Comparison of ENCODE assay signal across 21 cellular contexts in the genomic region with DNA sequence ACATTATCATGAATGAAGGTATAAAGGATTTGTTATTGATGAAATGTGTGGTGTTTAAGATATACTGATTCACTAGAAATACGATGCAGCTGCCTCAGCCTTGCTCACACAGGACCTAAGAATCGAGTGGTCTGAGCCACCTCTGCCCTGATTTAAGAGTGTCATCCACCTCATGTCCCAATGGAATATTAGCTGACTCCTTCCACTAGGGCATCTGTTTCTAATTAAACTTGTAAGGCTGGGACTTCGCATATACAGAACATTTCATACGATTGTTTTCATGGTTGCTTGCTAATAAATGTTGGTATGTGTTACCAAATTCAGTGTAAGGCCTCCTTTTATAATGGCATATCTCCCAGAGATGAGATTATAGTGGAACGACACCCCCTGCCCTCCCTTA.
"Had no signal": no experiment of that assay in that cellular context is flagged by ENCODE, and none has a peak within 500 bp of the region (broad histone marks: within the 10 kb centered on the region; RNA-seq: fewer than 3 reads in every experiment).

No MANE protein-coding gene starts in this region.

- ATAC-seq: activated CD4-positive, CD25-positive, alpha-beta regulatory T cell treated with anti-CD3 and anti-CD28 coated beads, Interleukin-2, amount 50 U/mL, for 24 hours; activated CD8-positive, alpha-beta T cell treated with anti-CD3 and anti-CD28 coated beads, Interleukin-2, amount 10 ng/mL, durations not matched to agents 7 days and 5 days; activated T-cell treated with anti-CD3 and anti-CD28 coated beads, Interleukin-2, amount 50 U/mL, for 4 hours; esophagus mucosa; left colon; stimulated activated naive CD8-positive, alpha-beta T cell treated with anti-CD3 and anti-CD28 coated beads, Interleukin-15, Interleukin-2, amounts not matched to agents 100 U/mL and 50 U/mL, for 24 hours had no signal

- H3K4me3 ChIP-seq: adrenal gland, lung, tibial artery had no signal

- H3K4me1 ChIP-seq: adrenal gland had no signal

- H3K27me3 Mint-ChIP-seq: activated CD4-positive, alpha-beta T cell treated with anti-CD3 and anti-CD28 coated beads, Interleukin-2, amount 10 ng/mL, durations not matched to agents 7 days and 5 days; activated naive CD4-positive, alpha-beta T cell treated with anti-CD3 and anti-CD28 coated beads, Interleukin-2, amount 50 U/mL, for 24 hours; progenitor cell of endocrine pancreas had no signal

- H3K36me3 Mint-ChIP-seq: activated naive CD4-positive, alpha-beta T cell treated with anti-CD3 and anti-CD28 coated beads, Interleukin-2, amount 50 U/mL, for 24 hours; mesothelial cell of epicardium had no signal

- H3K27me3 ChIP-seq: adrenal gland, tibial artery had no signal

- H3K9me3 Mint-ChIP-seq: activated CD4-positive, alpha-beta T cell treated with anti-CD3 and anti-CD28 coated beads, Interleukin-2, amount 10 ng/mL, durations not matched to agents 7 days and 5 days; activated naive CD4-positive, alpha-beta T cell treated with anti-CD3 and anti-CD28 coated beads, Interleukin-2, amount 50 U/mL, for 24 hours; activated T-cell treated with anti-CD3 and anti-CD28 coated beads, Interleukin-2, amount 50 U/mL, for 4 hours; T-helper 1 cell treated with Interleukin-12 subunit alpha and Interleukin-12 subunit beta and Interleukin-4 antibody, amounts not matched to agents 30 μg/mL and 1 μg/mL, for 36 hours had no signal

- H3K4me1 Mint-ChIP-seq: activated CD4-positive, alpha-beta T cell treated with anti-CD3 and anti-CD28 coated beads, Interleukin-2, amount 10 ng/mL, durations not matched to agents 7 days and 5 days; activated naive CD4-positive, alpha-beta T cell treated with anti-CD3 and anti-CD28 coated beads, Interleukin-2, amount 50 U/mL, for 24 hours had no signal

- H3K36me3 ChIP-seq: adrenal gland, tibial artery had no signal

- H3K4me3 Mint-ChIP-seq: activated CD4-positive, alpha-beta T cell treated with anti-CD3 and anti-CD28 coated beads, Interleukin-2, amount 10 ng/mL, durations not matched to agents 7 days and 5 days; activated CD8-positive, alpha-beta T cell treated with anti-CD3 and anti-CD28 coated beads, Interleukin-2, amount 10 ng/mL, durations not matched to agents 7 days and 5 days; activated naive CD4-positive, alpha-beta T cell treated with anti-CD3 and anti-CD28 coated beads, Interleukin-2, amount 50 U/mL, for 24 hours; activated T-cell treated with anti-CD3 and anti-CD28 coated beads, Interleukin-2, amount 50 U/mL, for 4 hours; mesothelial cell of epicardium; T-helper 1 cell treated with Interleukin-12 subunit alpha and Interleukin-12 subunit beta and Interleukin-4 antibody, amounts not matched to agents 30 μg/mL and 1 μg/mL, for 36 hours had no signal

- H3K27ac Mint-ChIP-seq: activated CD4-positive, alpha-beta T cell treated with anti-CD3 and anti-CD28 coated beads, Interleukin-2, amount 10 ng/mL, durations not matched to agents 7 days and 5 days; activated CD8-positive, alpha-beta T cell treated with anti-CD3 and anti-CD28 coated beads, Interleukin-2, amount 10 ng/mL, durations not matched to agents 7 days and 5 days; activated naive CD4-positive, alpha-beta T cell treated with anti-CD3 and anti-CD28 coated beads, Interleukin-2, amount 50 U/mL, for 24 hours; mesothelial cell of epicardium; progenitor cell of endocrine pancreas; T-helper 1 cell treated with Interleukin-12 subunit alpha and Interleukin-12 subunit beta and Interleukin-4 antibody, amounts not matched to agents 30 μg/mL and 1 μg/mL, for 36 hours had no signal

- DNase-seq: activated CD4-positive, alpha-beta T cell treated with anti-CD3 and anti-CD28 coated beads, Interleukin-2, amount 10 ng/mL, durations not matched to agents 7 days and 5 days; activated CD8-positive, alpha-beta T cell treated with anti-CD3 and anti-CD28 coated beads, Interleukin-2, amount 10 ng/mL, durations not matched to agents 7 days and 5 days; activated effector memory CD4-positive, alpha-beta T cell treated with anti-CD3 and anti-CD28 coated beads, Interleukin-2, amount 50 U/mL, for 16 hours; activated T-cell treated with anti-CD3 and anti-CD28 coated beads, Interleukin-2, amount 50 U/mL, for 4 hours; adrenal gland; cerebellar nuclear complex; cortex of kidney; hypothalamus; islet precursor cell; left colon; occipital lobe; stimulated activated naive CD8-positive, alpha-beta T cell treated with anti-CD3 and anti-CD28 coated beads, Interleukin-15, Interleukin-2, amounts not matched to agents 100 U/mL and 50 U/mL, for 24 hours; substantia nigra; tibial artery had no signal

- H3K9me3 ChIP-seq: adrenal gland, tibial artery had no signal

- H3K27ac ChIP-seq: adrenal gland, tibial artery had no signal
